13 cellular contexts compared by ENCODE assay signal in genomic region chr9:15308511-15308910, GRCh38. TPM values are rescaled to one million over a fixed set of nuclear protein-coding genes. Genes with fewer than 3 reads are reported as not detected.
DNase-seq lines count a peak whose midpoint lies in the region; ATAC-seq and TF ChIP-seq lines count a peak whose summit lies in the region.
"Had no signal": no experiment of that assay in that cellular context is flagged by ENCODE, and none has a peak within 500 bp of the region (broad histone marks: within the 10 kb centered on the region; RNA-seq: fewer than 3 reads in every experiment).

No MANE protein-coding gene starts in this region.

- H3K4me1 Mint-ChIP-seq in immature natural killer cell = peaks cover 42 to 51% of the 10 kb centered on the region in 2 donors
- peaks cover 23% of the 10 kb centered on the region for H3K4me1 Mint-ChIP-seq in WTC11

- H3K27ac Mint-ChIP-seq in immature natural killer cell (peak overlapping the region; percentile 25 to 85 (median 59)), WTC11 (no peak overlapping the region)

- H3K9me3 Mint-ChIP-seq in immature natural killer cell (no peaks in the 10 kb centered on the region), WTC11 (peaks cover 7% of the 10 kb centered on the region)

- POLR2A ChIA-PET in HCT116 (lab: Charles Lee) (no interaction called here), WTC11 (lab: Charles Lee) (no interaction called here)

- H3K27me3 Mint-ChIP-seq in immature natural killer cell (ENCODE audit: low read depth in 3 of 3) (peaks cover 0 to 5% (median 5%) of the 10 kb centered on the region in 3 donors), WTC11 (ENCODE audit: low read depth) (peaks cover 16% of the 10 kb centered on the region)

- no peaks in the 10 kb centered on the region for H3K79me2 ChIP-seq in HCT116 (ENCODE audit: insufficient read depth, low read length)

- no peak for TF ChIP-seq POLR2A in HCT116 (IDR thresholded peaks at IDR 0.05; ENCODE audit: borderline replicate concordance, extremely low read depth, insufficient read depth, insufficient read length)

- CTCF ChIA-PET in HCT116 (lab: Charles Lee) = interaction anchor here (1.2 kb wide), 1 partner anchor 107 kb away, joined by 4 read pairs; no protein-coding TSS in a partner anchor
- CTCF ChIA-PET in WTC11 (lab: Charles Lee) = interaction anchor here (1.6 kb wide), 1 partner anchor 94 kb away, joined by 6 read pairs; no protein-coding TSS in a partner anchor

- DNase-seq in AG08395 (ENCODE audit: low spot score) (peak; percentile 31), HCT116 (ENCODE audit: low read depth, low spot score) (no peak), astrocyte of the spinal cord (ENCODE audit: low read depth, low spot score) (peak; percentile 73), immature natural killer cell (no peak), GM13976 (ENCODE audit: low spot score) (no peak), psoas muscle (no peak), Right ventricle myocardium inferior (ENCODE audit: missing footprints) (no peak), WTC11 (ENCODE audit: low spot score) (no peak)
- DNase-seq: activated effector memory CD4-positive, alpha-beta T cell treated with anti-CD3 and anti-CD28 coated beads, Interleukin-2, amount 50 U/mL, for 16 hours; COR-L47; NCI-H2029 treated with DMSO at 0.1 percent for 48 hours had no signal

- H3K27ac ChIP-seq in HCT116 (ENCODE audit: low read depth, low read length) = no peak overlapping the region
- H3K27ac ChIP-seq in psoas muscle = no peak overlapping the region
- H3K27ac ChIP-seq: right atrium auricular region had no signal

- in situ Hi-C loops in astrocyte of the spinal cord (cut with HindIII; ENCODE audit: low sequenced_read_pairs) = no loop called here
- in situ Hi-C loops in GM13976 (cut with MboI; ENCODE audit: low sequenced_read_pairs, unreplicated experiment) = no loop called here

- H3K4me3 ChIP-seq in HCT116 (replicated peaks in 1 of 2; ENCODE audit: low read depth in 1 of 2, low read length in 2 of 2) (no peak overlapping the region), astrocyte of the spinal cord (ENCODE audit: low read depth, low read length) (no peak overlapping the region), psoas muscle (no peak overlapping the region)
- H3K4me3 ChIP-seq: GM12878, right atrium auricular region had no signal

- TF ChIP-seq RAD21 in HCT116 (IDR thresholded peaks at IDR 0.05; ENCODE audit: low read depth) = no peak

- H3K36me3 Mint-ChIP-seq in immature natural killer cell (peaks cover 0 to 7% (median 0%) of the 10 kb centered on the region in 3 donors), WTC11 (peaks cover 3% of the 10 kb centered on the region)

- no peaks in the 10 kb centered on the region for H3K36me3 ChIP-seq in HCT116 (ENCODE audit: control insufficient read depth in 1 of 2, insufficient read depth in 2 of 2, low read length in 2 of 2)
- no peaks in the 10 kb centered on the region for H3K36me3 ChIP-seq in psoas muscle (ENCODE audit: insufficient read depth in 1 of 2, low read depth in 1 of 2)
- H3K36me3 ChIP-seq: right atrium auricular region had no signal

- no peak for TF ChIP-seq CTCF in HCT116 (IDR thresholded peaks at IDR 0.05 in 2 of 3, conservative IDR thresholded peaks at IDR 0.05 in 1 of 3; ENCODE audit: borderline replicate concordance in 1 of 3, insufficient read depth in 1 of 3, low read depth in 2 of 3, low read length in 2 of 3)
- TF ChIP-seq CTCF in astrocyte of the spinal cord (IDR thresholded peaks at IDR 0.05; ENCODE audit: low read depth, low read length) = no peak
- no peak for TF ChIP-seq CTCF in GM13976 (IDR thresholded peaks at IDR 0.05; ENCODE audit: borderline replicate concordance, control extremely low read depth, extremely low read depth, insufficient read depth, missing control alignments)
- TF ChIP-seq CTCF in psoas muscle (IDR thresholded peaks at IDR 0.05) = no peak
- no peak for TF ChIP-seq CTCF in WTC11 (IDR thresholded peaks at IDR 0.05)

- no peak overlapping the region for H3K9ac ChIP-seq in HCT116 (ENCODE audit: low read length)

- peak overlapping the region; percentile 93 for H2AFZ ChIP-seq in HCT116 (ENCODE audit: low read depth, low read length, poor library complexity, severe bottlenecking)

- 42 to 75% (median 66%) methylated on average over 1 of the region's 1 CpG for WGBS in psoas muscle, 3 donors

- H3K4me3 Mint-ChIP-seq in immature natural killer cell (peak overlapping the region; percentile 96 to 99 (median 98)), WTC11 (no peak overlapping the region)

- no peak for ATAC-seq in HCT116
- no peak for ATAC-seq in psoas muscle
- ATAC-seq in Right ventricle myocardium inferior = no peak
- ATAC-seq in WTC11 = no peak
- ATAC-seq: GM12878 had no signal

- intact Hi-C loops in HCT116 (cut with micrococcal nuclease) (no loop called here), psoas muscle (cut with DNase I) (loop anchor here (10.0 kb wide), 2 partner anchors 116 to 206 kb away; partner anchors contain the start of genes PSIP1 (in 1 of the 2) and SNAPC3 (in 1 of the 2)), Right ventricle myocardium inferior (cut with DNase I) (loop anchor here (5.0 kb wide), 2 partner anchors 96 to 114 kb away; partner anchors contain the start of gene SNAPC3)

- H3K9me3 ChIP-seq in HCT116 (ENCODE audit: control insufficient read depth in 1 of 2, insufficient read depth in 1 of 2, low read depth in 1 of 2, low read length in 2 of 2) (no peaks in the 10 kb centered on the region), psoas muscle (no peaks in the 10 kb centered on the region)
- H3K9me3 ChIP-seq: right atrium auricular region had no signal

- H3K27me3 ChIP-seq in HCT116 (ENCODE audit: insufficient read depth, low read length) (no peaks in the 10 kb centered on the region), psoas muscle (ENCODE audit: insufficient read depth in 3 of 3, low read length in 2 of 3) (no peaks in the 10 kb centered on the region)
- H3K27me3 ChIP-seq: right atrium auricular region had no signal

- BruUV-seq in HCT116 (replicated peaks; lab: Mats Ljungman, UMichigan) = no TSS peak

- no peak overlapping the region for H3K4me2 ChIP-seq in HCT116 (ENCODE audit: low read length)

- H3K9me2 ChIP-seq in HCT116 (ENCODE audit: insufficient read depth) = no peaks in the 10 kb centered on the region

- H4K20me1 ChIP-seq in HCT116 (ENCODE audit: insufficient read depth) = no peaks in the 10 kb centered on the region

- RAD21 ChIA-PET in HCT116 (lab: Charles Lee; ENCODE audit: low non-redundant PET in 1 of 2, low total read pairs in 2 of 2, uncharacterized antibody in 2 of 2, unreplicated experiment in 2 of 2) = no interaction called here

- H3K4me1 ChIP-seq in HCT116 (ENCODE audit: control insufficient read depth in 1 of 2, insufficient read depth in 2 of 2, low read length in 2 of 2) (peaks cover 5 to 17% of the 10 kb centered on the region in 2 experiments; a peak in 3 of 4 replicates), psoas muscle (peaks cover 7% of the 10 kb centered on the region)

TF ChIP-seq in HCT116, 20 proteins besides CTCF, POLR2A, EP300 and RAD21 (continues in another document):
- TF ChIP-seq YY1 (IDR thresholded peaks at IDR 0.05; ENCODE audit: extremely low read depth, insufficient replicate concordance, low read depth, low read length) = no peak
- no peak for TF ChIP-seq MAX (IDR thresholded peaks at IDR 0.05)
- TF ChIP-seq ZNF274 (IDR thresholded peaks at IDR 0.05; ENCODE audit: low read depth, low read length) = no peak
- no peak for TF ChIP-seq ELF1 (IDR thresholded peaks at IDR 0.05; ENCODE audit: borderline replicate concordance, low read depth)
- TF ChIP-seq TCF7L2 (IDR thresholded peaks at IDR 0.05; ENCODE audit: borderline replicate concordance, extremely low read depth, insufficient read depth, insufficient read length) = no peak
- no peak for TF ChIP-seq ZFX (IDR thresholded peaks at IDR 0.05)

TF ChIP-seq in WTC11, 78 proteins besides CTCF, POLR2A, EP300 and RAD21 (continues in another document):
- no peak for TF ChIP-seq STAT6 (CRISPR knock-in tag; conservative IDR thresholded peaks at IDR 0.05; ENCODE audit: low read depth)
- no peak for TF ChIP-seq IRF1 (CRISPR knock-in tag; IDR thresholded peaks at IDR 0.05)
- no peak for TF ChIP-seq TCF7 (CRISPR knock-in tag; IDR thresholded peaks at IDR 0.05; ENCODE audit: low read depth)

RNA-seq across cellular contexts. Expression of gene TTC39B, which starts 1.5 kb away (rescaled TPM):
- 7.4 TPM for total RNA-seq in HCT116 (2021; ENCODE audit: unreplicated experiment)
- 2.0 and 3.4 TPM in 2 replicates for polyA plus RNA-seq in HCT116 (2012)
- 10 to 100 TPM in 1 of 3 donors, 1 to 10 TPM in 2; 3.8 to 10.4 (median 7.9) TPM for polyA plus RNA-seq in immature natural killer cell
- 10 to 100 TPM in 1 of 4 donors, 1 to 10 TPM in 3; 1.8 to 13.1 (median 3.1) TPM for total RNA-seq in psoas muscle
- polyA plus RNA-seq in psoas muscle = under 1 TPM; 0.18 to 0.94 (median 0.70) TPM
- 1.9 TPM for total RNA-seq in Right ventricle myocardium inferior
- 12.3 to 13.9 TPM (median 12.5 TPM) in 3 replicates for total RNA-seq in WTC11 (2021)

Comparison
In these comparisons a context has a peak if more than half of its experiments do, and no peak if none do; other contexts are left out.
1. DNase-seq: peak in AG08395 (single experiment) and astrocyte of the spinal cord (single experiment); none in HCT116 (single experiment), immature natural killer cell (0 of 3), GM13976 (single experiment), psoas muscle (0 of 2), Right ventricle myocardium inferior (single experiment) and WTC11 (single experiment).